ENCODE assay signal across 8 cellular contexts in genomic region chr5:138241688-138242547, GRCh38. TPM values are rescaled to one million over a fixed set of nuclear protein-coding genes. Genes with fewer than 3 reads are reported as not detected.
DNase-seq lines count a peak whose midpoint lies in the region; ATAC-seq and TF ChIP-seq lines count a peak whose summit lies in the region.

No MANE protein-coding gene starts in this region.

- no peaks in the 10 kb centered on the region for H3K9me3 ChIP-seq in effector memory CD4-positive, alpha-beta T cell (ENCODE audit: control insufficient read depth, low read length)

- peak overlapping the region; percentile 35 for H3K4me3 ChIP-seq in effector memory CD4-positive, alpha-beta T cell (ENCODE audit: insufficient read depth, low read depth, low read length, poor library complexity, severe bottlenecking)

- H3K9me3 Mint-ChIP-seq in memory B cell (no peaks in the 10 kb centered on the region), type B pancreatic cell (no peaks in the 10 kb centered on the region)

- no peak overlapping the region for H3K27ac Mint-ChIP-seq in memory B cell
- no peak overlapping the region for H3K27ac Mint-ChIP-seq in type B pancreatic cell

- peak overlapping the region; percentile 60 for H3K4me3 Mint-ChIP-seq in memory B cell
- peak overlapping the region; percentile 81 for H3K4me3 Mint-ChIP-seq in type B pancreatic cell

- TF ChIP-seq CTCF in type B pancreatic cell (conservative IDR thresholded peaks at IDR 0.05): no peak

- H3K4me1 Mint-ChIP-seq in memory B cell (peaks cover 16% of the 10 kb centered on the region), type B pancreatic cell (ENCODE audit: unreplicated experiment) (peaks cover 25% of the 10 kb centered on the region)

- peaks cover 21% of the 10 kb centered on the region for H3K27me3 ChIP-seq in effector memory CD4-positive, alpha-beta T cell (replicated peaks; ENCODE audit: control insufficient read depth, insufficient read depth, low read length, poor library complexity, severe bottlenecking)

- no peaks in the 10 kb centered on the region for H3K36me3 ChIP-seq in effector memory CD4-positive, alpha-beta T cell (ENCODE audit: control insufficient read depth, insufficient read depth, low read length)

- H3K36me3 Mint-ChIP-seq in memory B cell (no peaks in the 10 kb centered on the region), type B pancreatic cell (no peaks in the 10 kb centered on the region)

- ATAC-seq in memory B cell (ENCODE audit: low read depth) (peak; percentile 74), HG03095 (IDR thresholded peaks at IDR 0.05; ENCODE audit: unreplicated experiment) (no peak), HG02870 (IDR thresholded peaks at IDR 0.05; ENCODE audit: unreplicated experiment) (no peak)

- peaks cover 15% of the 10 kb centered on the region for H3K27me3 Mint-ChIP-seq in memory B cell
- peaks cover 58% of the 10 kb centered on the region for H3K27me3 Mint-ChIP-seq in type B pancreatic cell

- no peak overlapping the region for H3K27ac ChIP-seq in effector memory CD4-positive, alpha-beta T cell (ENCODE audit: insufficient read depth, low read length, poor library complexity, severe bottlenecking)

- peaks cover 7% of the 10 kb centered on the region for H3K4me1 ChIP-seq in effector memory CD4-positive, alpha-beta T cell (ENCODE audit: control insufficient read depth, insufficient read depth, low read length, poor library complexity, severe bottlenecking)

- peak; percentile 77 for DNase-seq in ELF-1 (ENCODE audit: low read depth, low spot score)
- peak; percentile 29 for DNase-seq in NOMO-1 treated with dmso at 0.1 percent for 144 hours (lab: John Stamatoyannopoulos, UW; ENCODE audit: unreplicated experiment)
- DNase-seq in effector memory CD4-positive, alpha-beta T cell: no peak
- DNase-seq in memory B cell (ENCODE audit: low spot score in 2 of 2): no peak
- peak; percentile 71 for DNase-seq in type B pancreatic cell (ENCODE audit: extremely low spot score, unreplicated experiment)
- DNase-seq in NCI-H2029 treated with DMSO at 0.1 percent for 48 hours (lab: John Stamatoyannopoulos, UW): no peak

RNA-seq across cellular contexts. Expression of gene CDC23, which starts 28.8 kb away (rescaled TPM):
- total RNA-seq in type B pancreatic cell (ENCODE audit: low replicate concordance): 40.2 and 41.6 TPM in 2 replicates

RNA-seq across cellular contexts. Expression of gene GFRA3, which starts 32.5 kb away (rescaled TPM):
- 1.8 TPM in 2 replicates for total RNA-seq in type B pancreatic cell (ENCODE audit: low replicate concordance)

Comparison
In these comparisons a context has a peak if more than half of its experiments do, and no peak if none do; other contexts are left out.
1. DNase-seq: peak in ELF-1 (single experiment), NOMO-1 treated with dmso at 0.1 percent for 144 hours (single experiment) and type B pancreatic cell (single experiment); none in effector memory CD4-positive, alpha-beta T cell (0 of 3), memory B cell (0 of 2) and NCI-H2029 treated with DMSO at 0.1 percent for 48 hours (single experiment).